ENCODE assay signal across 28 cellular contexts in the genomic region with DNA sequence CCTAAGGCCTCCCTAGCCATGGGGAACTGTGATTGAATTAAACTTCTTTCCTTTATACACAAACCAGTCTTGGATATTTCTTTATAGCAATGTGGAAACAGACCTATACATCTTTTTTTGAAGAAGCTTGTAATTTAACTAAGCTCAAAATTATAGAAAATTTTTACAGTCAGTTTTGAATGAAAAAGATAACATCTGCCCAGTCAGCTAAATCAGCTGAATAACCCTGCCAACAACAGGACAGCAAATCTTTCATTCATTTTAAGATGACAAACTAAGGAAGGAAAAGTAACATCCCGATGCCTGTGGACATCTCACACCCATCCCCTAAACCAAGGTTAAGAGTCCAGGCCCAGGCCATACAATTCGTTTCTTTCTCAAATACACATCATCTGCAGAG.
"Had no signal": no experiment of that assay in that cellular context is flagged by ENCODE, and none has a peak within 500 bp of the region (broad histone marks: within the 10 kb centered on the region; RNA-seq: fewer than 3 reads in every experiment).

No MANE protein-coding gene starts in this region.

- H3K27ac ChIP-seq: colonic mucosa, coronary artery, dorsolateral prefrontal cortex, epithelial cell of prostate, esophagus muscularis mucosa, esophagus squamous epithelium, foreskin keratinocyte, gastrocnemius medialis, gastroesophageal sphincter, heart left ventricle, heart right ventricle had no signal

- FAIRE-seq: colon, endometrium, endothelial cell of umbilical vein, frontal cortex had no signal

- ATAC-seq: effector memory CD8-positive, alpha-beta T cell; esophagus mucosa; foreskin keratinocyte; gastrocnemius medialis; gastroesophageal sphincter; heart left ventricle; heart right ventricle had no signal

- H3K4me1 ChIP-seq: colonic mucosa, esophagus muscularis mucosa, esophagus squamous epithelium, foreskin keratinocyte, gastrocnemius medialis, gastroesophageal sphincter, heart left ventricle, heart right ventricle had no signal

- H3K4me3 ChIP-seq: colonic mucosa, coronary artery, dorsolateral prefrontal cortex, esophagus muscularis mucosa, esophagus squamous epithelium, gastrocnemius medialis, gastroesophageal sphincter, heart left ventricle, heart right ventricle had no signal

- H3K27me3 ChIP-seq: colonic mucosa, dorsolateral prefrontal cortex, esophagus muscularis mucosa, esophagus squamous epithelium, foreskin keratinocyte, gastrocnemius medialis, gastroesophageal sphincter, heart left ventricle, heart right ventricle had no signal

- H3K36me3 ChIP-seq: colonic mucosa, esophagus muscularis mucosa, esophagus squamous epithelium, gastrocnemius medialis, gastroesophageal sphincter, heart left ventricle, heart right ventricle had no signal

- DNase-seq: colonic mucosa; cortex of kidney; dermis blood vessel endothelial cell; dorsolateral prefrontal cortex; effector CD4-positive, alpha-beta T cell; effector CD8-positive, alpha-beta T cell; effector memory CD4-positive, alpha-beta T cell; effector memory CD8-positive, alpha-beta T cell; endodermal cell; erythroblast; esophagus squamous epithelium; foreskin fibroblast; foreskin keratinocyte; foreskin melanocyte; gastrocnemius medialis; glutamatergic neuron; head of caudate nucleus; heart left ventricle; heart right ventricle had no signal

- H3K9me3 ChIP-seq: colonic mucosa, esophagus squamous epithelium, gastrocnemius medialis had no signal
